12 cellular contexts compared by ENCODE assay signal in the genomic region with DNA sequence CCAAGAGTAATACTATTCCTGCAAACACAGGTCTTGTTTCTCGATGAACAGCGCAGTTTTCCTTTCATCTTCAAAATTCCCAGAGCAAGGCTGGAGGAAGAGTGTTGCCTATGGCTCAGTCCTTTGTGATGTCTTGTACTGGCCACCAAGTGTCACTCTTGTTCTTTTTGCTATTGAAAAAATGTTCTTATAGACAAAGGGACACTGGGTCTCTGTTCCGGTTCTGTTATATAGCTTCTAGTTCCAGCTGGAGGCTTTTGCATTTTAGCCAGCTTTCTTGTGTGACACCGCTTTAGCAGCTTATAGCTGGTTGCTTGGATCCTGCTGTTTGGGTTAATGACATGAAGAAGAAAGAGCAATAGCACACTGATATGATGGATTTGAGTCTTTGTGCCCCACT.
DNase-seq lines count a peak whose midpoint lies in the region; ATAC-seq and TF ChIP-seq lines count a peak whose summit lies in the region.
"Had no signal": no experiment of that assay in that cellular context is flagged by ENCODE, and none has a peak within 500 bp of the region (broad histone marks: within the 10 kb centered on the region; RNA-seq: fewer than 3 reads in every experiment).

No MANE protein-coding gene starts in this region.

- H3K27ac ChIP-seq in A673 (ENCODE audit: low read depth, low read length, poor library complexity, severe bottlenecking) = no peak overlapping the region

- H3K27ac Mint-ChIP-seq in activated CD4-positive, alpha-beta memory T cell treated with anti-CD3 and anti-CD28 coated beads for 36 hours = no peak overlapping the region
- H3K27ac Mint-ChIP-seq: naive thymus-derived CD8-positive, alpha-beta T cell; stimulated activated effector memory CD8-positive, alpha-beta T cell treated with anti-CD3 and anti-CD28 coated beads, Interleukin-12 subunit alpha, Interleukin-12 subunit beta, amount 100 ng/mL, for 72 hours had no signal

- no peaks in the 10 kb centered on the region for H3K36me3 Mint-ChIP-seq in activated CD4-positive, alpha-beta memory T cell treated with anti-CD3 and anti-CD28 coated beads for 36 hours
- H3K36me3 Mint-ChIP-seq: stimulated activated effector memory CD8-positive, alpha-beta T cell treated with anti-CD3 and anti-CD28 coated beads, Interleukin-12 subunit alpha, Interleukin-12 subunit beta, amount 100 ng/mL, for 72 hours had no signal

- H3K4me1 Mint-ChIP-seq in activated CD4-positive, alpha-beta memory T cell treated with anti-CD3 and anti-CD28 coated beads for 36 hours (ENCODE audit: low read depth) = no peaks in the 10 kb centered on the region
- H3K4me1 Mint-ChIP-seq: naive thymus-derived CD8-positive, alpha-beta T cell; stimulated activated effector memory CD8-positive, alpha-beta T cell treated with anti-CD3 and anti-CD28 coated beads, Interleukin-12 subunit alpha, Interleukin-12 subunit beta, amount 100 ng/mL, for 72 hours had no signal

- no peak overlapping the region for H3K4me3 ChIP-seq in A673 (ENCODE audit: low read depth, low read length, poor library complexity, severe bottlenecking)

- no peak for ATAC-seq in GM21786 (IDR thresholded peaks at IDR 0.05; ENCODE audit: unreplicated experiment)
- ATAC-seq: naive thymus-derived CD8-positive, alpha-beta T cell; stimulated activated effector memory CD8-positive, alpha-beta T cell treated with anti-CD3 and anti-CD28 coated beads, Interleukin-12 subunit alpha, Interleukin-12 subunit beta, amount 100 ng/mL, for 72 hours had no signal

- CTCF ChIA-PET in A673 (lab: Charles Lee) = no interaction called here
- CTCF ChIA-PET in activated CD4-positive, alpha-beta memory T cell treated with anti-CD3 and anti-CD28 coated beads for 36 hours (lab: Charles Lee) = no interaction called here

- H3K9me3 Mint-ChIP-seq in activated CD4-positive, alpha-beta memory T cell treated with anti-CD3 and anti-CD28 coated beads for 36 hours = peaks cover 4% of the 10 kb centered on the region

- no peaks in the 10 kb centered on the region for H3K4me1 ChIP-seq in A673 (ENCODE audit: insufficient read depth, low read length, poor library complexity, severe bottlenecking)
- H3K4me1 ChIP-seq: Caco-2 had no signal

- intact Hi-C loops in A673 (cut with micrococcal nuclease; ENCODE audit: unreplicated experiment) = no loop called here
- intact Hi-C loops in activated CD4-positive, alpha-beta memory T cell treated with anti-CD3 and anti-CD28 coated beads for 36 hours (cut with micrococcal nuclease) = no loop called here

- no peaks in the 10 kb centered on the region for H3K27me3 Mint-ChIP-seq in activated CD4-positive, alpha-beta memory T cell treated with anti-CD3 and anti-CD28 coated beads for 36 hours

- H3K36me3 ChIP-seq in A673 (ENCODE audit: insufficient read depth, low read length, poor library complexity, severe bottlenecking) = no peaks in the 10 kb centered on the region

- DNase-seq in A673 (ENCODE audit: low spot score) (no peak), ELF-1 (ENCODE audit: low read depth, low spot score) (peak; percentile 24), SW480 (ENCODE audit: low spot score) (peak; percentile 21), left kidney (ENCODE audit: low read depth, low spot score) (peak; percentile 37), AG08395 (ENCODE audit: low spot score) (no peak), SHP77 treated with DMSO at 0.1 percent for 48 hours (lab: John Stamatoyannopoulos, UW) (no peak)
- DNase-seq in activated CD4-positive, alpha-beta memory T cell treated with anti-CD3 and anti-CD28 coated beads for 36 hours = no peak
- DNase-seq: naive thymus-derived CD8-positive, alpha-beta T cell; T-helper 2 cell had no signal

- POLR2A ChIA-PET in A673 (lab: Charles Lee; ENCODE audit: low non-redundant PET) = interaction anchor here (0.6 kb wide), 1 partner anchor 666 kb away, joined by 4 read pairs; no protein-coding TSS in a partner anchor
- POLR2A ChIA-PET in activated CD4-positive, alpha-beta memory T cell treated with anti-CD3 and anti-CD28 coated beads for 36 hours (lab: Charles Lee) = no interaction called here

- no peak overlapping the region for H3K4me3 Mint-ChIP-seq in activated CD4-positive, alpha-beta memory T cell treated with anti-CD3 and anti-CD28 coated beads for 36 hours
- H3K4me3 Mint-ChIP-seq: naive thymus-derived CD8-positive, alpha-beta T cell; stimulated activated effector memory CD8-positive, alpha-beta T cell treated with anti-CD3 and anti-CD28 coated beads, Interleukin-12 subunit alpha, Interleukin-12 subunit beta, amount 100 ng/mL, for 72 hours had no signal

- no peaks in the 10 kb centered on the region for H3K9me3 ChIP-seq in A673 (ENCODE audit: low read depth, low read length, poor library complexity, severe bottlenecking)
- H3K9me3 ChIP-seq: Caco-2 had no signal

- no peaks in the 10 kb centered on the region for H3K27me3 ChIP-seq in A673 (replicated peaks; ENCODE audit: insufficient read depth, low read depth, low read length, poor library complexity)

- TF ChIP-seq CTCF in A673 (conservative IDR thresholded peaks at IDR 0.05; ENCODE audit: low read depth, low read length) = 0 out of 2 replicates have a peak, but pooled peaks have one; percentile 16

- no TSS peak for BruUV-seq in A673 (replicated peaks; lab: Mats Ljungman, UMichigan)

Comparison
In these comparisons a context has a peak if more than half of its experiments do, and no peak if none do; other contexts are left out.
1. DNase-seq: peak in ELF-1 (single experiment), SW480 (single experiment) and left kidney (single experiment); none in A673 (single experiment), AG08395 (single experiment), activated CD4-positive, alpha-beta memory T cell treated with anti-CD3 and anti-CD28 coated beads for 36 hours (single experiment) and SHP77 treated with DMSO at 0.1 percent for 48 hours (single experiment).